Comparison of ENCODE assay signal across 23 cellular contexts in the genomic region with DNA sequence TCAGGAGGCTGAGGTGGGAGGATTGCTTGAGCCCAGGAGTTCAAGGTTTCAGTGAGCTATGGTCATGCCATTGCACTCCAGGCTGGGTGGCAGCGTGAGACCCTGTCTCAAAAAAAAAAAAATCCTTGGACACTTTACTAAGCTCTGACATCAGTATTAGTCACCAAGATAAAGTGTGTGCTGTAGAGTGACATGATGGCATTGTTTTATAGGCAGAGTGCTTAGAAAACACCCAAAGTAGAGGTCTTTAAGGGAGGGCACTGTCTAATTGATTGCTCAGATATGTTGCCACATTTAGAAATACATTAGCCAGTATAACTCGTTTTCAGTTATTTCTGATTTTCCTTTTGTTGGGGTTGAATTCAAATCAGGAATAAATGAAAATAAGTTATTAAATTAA.
"Had no signal": no experiment of that assay in that cellular context is flagged by ENCODE, and none has a peak within 500 bp of the region (broad histone marks: within the 10 kb centered on the region; RNA-seq: fewer than 3 reads in every experiment).

No MANE protein-coding gene starts in this region.

- ATAC-seq: activated T-cell treated with anti-CD3 and anti-CD28 coated beads, Interleukin-2, amount 50 U/mL, for 4 hours; effector memory CD8-positive, alpha-beta T cell; gastroesophageal sphincter; natural killer cell treated with Interleukin-12 subunit alpha and Interleukin-12 subunit beta and Interleukin-15 and Interleukin-18, amount 100 ng/mL, for 72 hours; psoas muscle; stimulated activated effector memory CD8-positive, alpha-beta T cell treated with anti-CD3 and anti-CD28 coated beads, Interleukin-12 subunit alpha, Interleukin-12 subunit beta, amount 100 ng/mL, for 72 hours had no signal

- DNase-seq: activated CD4-positive, alpha-beta T cell treated with anti-CD3 and anti-CD28 coated beads for 4 hours; activated CD4-positive, alpha-beta T cell treated with anti-CD3 and anti-CD28 coated beads, Interleukin-2, amount 50 U/mL, for 48 hours; activated CD4-positive, CD25-positive, alpha-beta regulatory T cell; activated CD8-positive, alpha-beta memory T cell treated with anti-CD3 and anti-CD28 coated beads, Interleukin-2, amount 50 U/mL, for 48 hours; activated naive CD4-positive, alpha-beta T cell; activated T-cell treated with anti-CD3 and anti-CD28 coated beads, Interleukin-2, amount 50 U/mL, for 4 hours; adrenal gland; colonic mucosa; dorsolateral prefrontal cortex; effector memory CD8-positive, alpha-beta T cell; esophagus squamous epithelium; head of caudate nucleus; hypothalamus; left ventricle myocardium inferior; psoas muscle; stomach had no signal

- H3K27ac ChIP-seq: adrenal gland, ascending aorta, colonic mucosa, esophagus squamous epithelium, gastroesophageal sphincter, left ventricle myocardium inferior, psoas muscle, right atrium auricular region, suprapubic skin, tibial nerve had no signal

- H3K27me3 ChIP-seq: adrenal gland, ascending aorta, colonic mucosa, dorsolateral prefrontal cortex, gastroesophageal sphincter, right atrium auricular region, stomach, suprapubic skin, tibial nerve had no signal

- H3K4me1 ChIP-seq: adrenal gland, ascending aorta, colonic mucosa, esophagus squamous epithelium, gastroesophageal sphincter, tibial nerve had no signal

- H3K36me3 ChIP-seq: adrenal gland, ascending aorta, colonic mucosa, esophagus squamous epithelium, gastroesophageal sphincter, left ventricle myocardium inferior, right atrium auricular region, stomach, suprapubic skin, tibial nerve had no signal

- H3K9me3 ChIP-seq: adrenal gland, ascending aorta, colonic mucosa, esophagus squamous epithelium, psoas muscle, right atrium auricular region, stomach, suprapubic skin, tibial nerve had no signal

- H3K4me3 ChIP-seq: adrenal gland, ascending aorta, colonic mucosa, dorsolateral prefrontal cortex, esophagus squamous epithelium, gastroesophageal sphincter, left ventricle myocardium inferior, psoas muscle, right atrium auricular region, stomach, suprapubic skin, tibial nerve had no signal
